ENCODE assay signal across 9 cellular contexts in the genomic region with DNA sequence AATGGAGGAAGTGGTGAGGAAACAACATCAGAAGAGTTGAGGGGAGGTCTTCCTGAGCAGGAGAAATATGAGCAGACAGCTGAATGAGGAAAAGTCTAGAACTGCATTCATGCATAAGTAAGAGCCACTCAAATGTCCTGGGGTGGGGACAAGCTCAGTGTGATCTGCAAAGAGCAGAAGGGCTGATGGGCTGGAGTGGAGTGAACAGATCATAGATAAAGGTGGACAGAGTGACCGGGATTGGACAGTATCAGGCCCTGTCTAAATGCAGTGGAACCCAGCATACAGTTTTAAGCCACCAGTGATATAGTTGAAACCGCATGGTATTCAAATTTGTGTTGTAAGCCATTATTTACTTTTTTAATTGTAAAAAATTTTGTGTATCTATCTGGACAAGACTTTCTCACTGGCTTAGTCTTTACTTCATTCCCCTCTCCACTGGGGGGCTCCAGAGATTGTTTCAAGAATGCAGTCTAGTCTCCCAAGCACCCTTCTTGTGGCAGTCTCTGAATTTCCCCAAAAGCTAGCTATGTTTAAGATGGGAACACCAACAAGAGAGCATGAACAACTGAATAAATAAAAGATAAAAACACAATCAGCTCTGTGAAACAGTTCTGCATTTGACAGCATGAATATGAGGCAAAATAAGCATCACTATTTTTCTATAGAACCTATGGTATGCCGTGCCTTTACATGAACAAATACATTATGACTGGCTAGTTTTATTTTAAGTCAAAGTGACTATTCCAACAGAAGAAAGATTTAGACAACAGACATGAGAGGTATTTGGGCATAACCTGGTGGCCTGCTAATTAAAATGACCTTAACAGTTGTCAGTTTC. TPM values are rescaled to one million over a fixed set of nuclear protein-coding genes. Genes with fewer than 3 reads are reported as not detected.
DNase-seq lines count a peak whose midpoint lies in the region; ATAC-seq and TF ChIP-seq lines count a peak whose summit lies in the region.
"Had no signal": no experiment of that assay in that cellular context is flagged by ENCODE, and none has a peak within 500 bp of the region (broad histone marks: within the 10 kb centered on the region; RNA-seq: fewer than 3 reads in every experiment).

No MANE protein-coding gene starts in this region.

- H3K4me3 Mint-ChIP-seq in Caco-2 (ENCODE audit: unreplicated experiment) = no peak overlapping the region
- no peak overlapping the region for H3K4me3 Mint-ChIP-seq in natural killer cell

- no TSS peak for BruUV-seq in Caco-2 (replicated peaks; lab: Mats Ljungman, UMichigan)

- POLR2A ChIA-PET in Caco-2 (lab: Charles Lee) = no interaction called here

- intact Hi-C loops in Caco-2 (cut with micrococcal nuclease; ENCODE audit: unreplicated experiment) (loop anchor here (1.0 kb wide), 5 partner anchors 145 to 354 kb away; no protein-coding TSS in a partner anchor), left colon (cut with DNase I, micrococcal nuclease) (loop anchor here in 1 of 2 donors (5.0 kb wide), 2 partner anchors 143 to 338 kb away; no protein-coding TSS in a partner anchor), natural killer cell (cut with micrococcal nuclease) (no loop called here)

- H3K9me3 Mint-ChIP-seq in Caco-2 (ENCODE audit: unreplicated experiment) = peaks cover 10% of the 10 kb centered on the region
- no peaks in the 10 kb centered on the region for H3K9me3 Mint-ChIP-seq in natural killer cell

- H3K27me3 ChIP-seq in Caco-2 (replicated peaks; ENCODE audit: control insufficient read depth, insufficient read depth, low read length) = no peaks in the 10 kb centered on the region
- H3K27me3 ChIP-seq in brain microvascular endothelial cell (replicated peaks) = no peaks in the 10 kb centered on the region

- H3K4me3 ChIP-seq in Caco-2 (ENCODE audit: low read depth, low read length) = no peak overlapping the region
- H3K4me3 ChIP-seq in brain microvascular endothelial cell (ENCODE audit: low read depth, low read length) = no peak overlapping the region

- H3K36me3 Mint-ChIP-seq in Caco-2 (ENCODE audit: insufficient read depth, unreplicated experiment) = no peaks in the 10 kb centered on the region
- H3K36me3 Mint-ChIP-seq in natural killer cell = no peaks in the 10 kb centered on the region

- in situ Hi-C loops in brain microvascular endothelial cell (cut with HindIII; ENCODE audit: low pct_ligation_motif_present, low sequenced_read_pairs) = no loop called here

- DNase-seq in Caco-2 (peak; percentile 42 to 67), NCI-H2227 (lab: John Stamatoyannopoulos, UW; ENCODE audit: unreplicated experiment) (peak; percentile 16), brain microvascular endothelial cell (peak; percentile 20), left colon (peak in 1 of 2 donors; percentile 19), natural killer cell (no peak)

- no peaks in the 10 kb centered on the region for H3K4me1 Mint-ChIP-seq in Caco-2 (ENCODE audit: low read depth, unreplicated experiment)
- no peaks in the 10 kb centered on the region for H3K4me1 Mint-ChIP-seq in natural killer cell

- H3K27me3 Mint-ChIP-seq in Caco-2 (ENCODE audit: insufficient read depth, unreplicated experiment) (no peaks in the 10 kb centered on the region), natural killer cell (ENCODE audit: low read depth in 2 of 2) (peaks cover 0 to 2% of the 10 kb centered on the region in 2 donors)

- H3K27ac Mint-ChIP-seq in Caco-2 (ENCODE audit: unreplicated experiment) = no peak overlapping the region
- H3K27ac Mint-ChIP-seq in natural killer cell = no peak overlapping the region

- CTCF ChIA-PET in Caco-2 (lab: Charles Lee) = interaction anchor here (0.6 to 2.1 kb wide), 9 partner anchors 56 to 354 kb away, joined by 3 to 43 read pairs (median 5); no protein-coding TSS in a partner anchor

- H3K4me1 ChIP-seq in Caco-2 = no peaks in the 10 kb centered on the region

- ATAC-seq in GM21526 (IDR thresholded peaks at IDR 0.05; ENCODE audit: low FRiP score, unreplicated experiment) = peak; percentile 59
- ATAC-seq in left colon = peak; percentile 72
- ATAC-seq in natural killer cell = no peak
- no peak for ATAC-seq in GM21515 (IDR thresholded peaks at IDR 0.05; ENCODE audit: unreplicated experiment)
- ATAC-seq in GM21825 (IDR thresholded peaks at IDR 0.05; ENCODE audit: unreplicated experiment) = no peak

- H3K27ac ChIP-seq in brain microvascular endothelial cell = no peak overlapping the region

- H3K9me3 ChIP-seq in Caco-2 = no peaks in the 10 kb centered on the region

- TF ChIP-seq CTCF in Caco-2 (IDR thresholded peaks at IDR 0.05; ENCODE audit: insufficient read depth in 1 of 2, low read depth in 1 of 2, low read length in 1 of 2, severe bottlenecking in 1 of 2, unreplicated experiment in 1 of 2) (peak; percentile 70 to 78), brain microvascular endothelial cell (IDR thresholded peaks at IDR 0.05; ENCODE audit: low read depth, low read length, missing control alignments) (peak; percentile 70), natural killer cell (IDR thresholded peaks at IDR 0.05) (no peak)

- H3K36me3 ChIP-seq in Caco-2 (ENCODE audit: control insufficient read depth, insufficient read depth, low read length) = no peaks in the 10 kb centered on the region
- no peaks in the 10 kb centered on the region for H3K36me3 ChIP-seq in brain microvascular endothelial cell (replicated peaks)

RNA-seq across cellular contexts. Expression of a gene that starts 10.7 kb away (rescaled TPM):
- 0.16 and 0.32 TPM in 2 replicates for total RNA-seq in Caco-2 (2022)
- total RNA-seq in left colon = under 1 TPM; 0.06 to 0.64 TPM
- total RNA-seq in natural killer cell = not detected
- total RNA-seq: mononuclear cell had no signal

Comparison
In these comparisons a context has a peak if more than half of its experiments do, and no peak if none do; other contexts are left out.
1. ATAC-seq: peak in GM21526 (single experiment) and left colon (single experiment); none in natural killer cell (0 of 3), GM21515 (single experiment) and GM21825 (single experiment).